In genomic region chr15:85581495-85581894, GRCh38 we compare ENCODE assay signal across 8 cellular contexts.
DNase-seq lines count a peak whose midpoint lies in the region; ATAC-seq, FAIRE-seq and TF ChIP-seq lines count a peak whose summit lies in the region.

No MANE protein-coding gene starts in this region.

- peak overlapping the region; percentile 92 to 99 (median 98) for H3K27ac Mint-ChIP-seq in CD4-positive, alpha-beta memory T cell
- peak overlapping the region; percentile 19 for H3K27ac Mint-ChIP-seq in neural progenitor cell

- CTCF ChIA-PET in CD4-positive, alpha-beta memory T cell (lab: Charles Lee; ENCODE audit: partially characterized antibody), result interaction anchor here (0.7 to 2.6 kb wide), 10 partner anchors 11 to 251 kb away, joined by 3 to 9 read pairs (median 5); no protein-coding TSS in a partner anchor
- CTCF ChIA-PET in endothelial cell of umbilical vein (lab: Charles Lee), result interaction anchor here (0.8 to 1.5 kb wide), 2 partner anchors 17 to 47 kb away, joined by 3 to 5 read pairs; no protein-coding TSS in a partner anchor

- H3K9ac ChIP-seq in endothelial cell of umbilical vein (replicated peaks; ENCODE audit: extremely low read depth, insufficient read depth, low read length) (peak overlapping the region; percentile 82), neural progenitor cell (no peak overlapping the region)

- peaks cover 0 to 5% (median 0%) of the 10 kb centered on the region in 8 donors for H3K9me3 Mint-ChIP-seq in CD4-positive, alpha-beta memory T cell
- no peaks in the 10 kb centered on the region for H3K9me3 Mint-ChIP-seq in neural progenitor cell

- H3K9me3 ChIP-seq in CD4-positive, alpha-beta memory T cell (ENCODE audit: control insufficient read depth in 1 of 2, low read length in 2 of 2), result no peaks in the 10 kb centered on the region
- H3K9me3 ChIP-seq in endothelial cell of umbilical vein (replicated peaks; ENCODE audit: control insufficient read depth, insufficient read depth, low read length) (no peaks in the 10 kb centered on the region), neural progenitor cell (ENCODE audit: low read depth) (no peaks in the 10 kb centered on the region)

- ATAC-seq in HG03280 (IDR thresholded peaks at IDR 0.05; ENCODE audit: unreplicated experiment), result no peak
- no peak for ATAC-seq in GM21367 (IDR thresholded peaks at IDR 0.05; ENCODE audit: unreplicated experiment)

- H3K27me3 ChIP-seq in CD4-positive, alpha-beta memory T cell (ENCODE audit: insufficient read depth, low read length), result no peaks in the 10 kb centered on the region
- H3K27me3 ChIP-seq in endothelial cell of umbilical vein (ENCODE audit: control insufficient read depth in 2 of 2, insufficient read depth in 2 of 2, low read length in 2 of 2), result no peaks in the 10 kb centered on the region
- no peaks in the 10 kb centered on the region for H3K27me3 ChIP-seq in neural progenitor cell

- DNase-seq in CD4-positive, alpha-beta memory T cell, result peak; percentile 55 to 79 (median 70)
- peak; percentile 45 for DNase-seq in UCSD-AML1 (lab: John Stamatoyannopoulos, UW; ENCODE audit: unreplicated experiment)
- DNase-seq in endothelial cell of umbilical vein (ENCODE audit: low read depth, low spot score), result no peak
- no peak for DNase-seq in neural progenitor cell (ENCODE audit: low spot score)
- no peak for DNase-seq in DMS153 (lab: John Stamatoyannopoulos, UW)
- no peak for DNase-seq in NCI-H2107 treated with DMSO at 0.1 percent for 48 hours (lab: John Stamatoyannopoulos, UW; ENCODE audit: unreplicated experiment)

- peaks cover 21 to 67% of the 10 kb centered on the region in 2 donors for H3K36me3 Mint-ChIP-seq in CD4-positive, alpha-beta memory T cell
- peaks cover 35% of the 10 kb centered on the region for H3K36me3 Mint-ChIP-seq in neural progenitor cell

- no peaks in the 10 kb centered on the region for H3F3A ChIP-seq in neural progenitor cell (ENCODE audit: low read depth)

- peak overlapping the region in 1 of 2 donors; percentile 29 for H3K4me3 ChIP-seq in CD4-positive, alpha-beta memory T cell (ENCODE audit: low read length in 2 of 2)
- H3K4me3 ChIP-seq in endothelial cell of umbilical vein (replicated peaks in 1 of 3; ENCODE audit: insufficient read depth in 1 of 3, low read depth in 1 of 3, low read length in 3 of 3) (no peak overlapping the region), neural progenitor cell (no peak overlapping the region)

- H3K9me1 ChIP-seq in endothelial cell of umbilical vein (replicated peaks; ENCODE audit: control insufficient read depth, extremely low read depth, insufficient read depth, low read length), result no peaks in the 10 kb centered on the region

- H3K27ac ChIP-seq in CD4-positive, alpha-beta memory T cell (ENCODE audit: low read depth, low read length), result peak overlapping the region; percentile 72
- peak overlapping the region; percentile 91 for H3K27ac ChIP-seq in endothelial cell of umbilical vein (ENCODE audit: insufficient read depth, low read depth, low read length)
- no peak overlapping the region for H3K27ac ChIP-seq in neural progenitor cell

- no peaks in the 10 kb centered on the region for H3K27me3 Mint-ChIP-seq in CD4-positive, alpha-beta memory T cell
- H3K27me3 Mint-ChIP-seq in neural progenitor cell (ENCODE audit: insufficient read depth, low read depth), result no peaks in the 10 kb centered on the region

- H3K4me1 ChIP-seq in CD4-positive, alpha-beta memory T cell (ENCODE audit: insufficient read depth, low read length), result peaks cover 72% of the 10 kb centered on the region
- H3K4me1 ChIP-seq in endothelial cell of umbilical vein (ENCODE audit: control insufficient read depth, extremely low read depth, insufficient read depth, low read length) (peaks cover 65% of the 10 kb centered on the region), neural progenitor cell (peaks cover 23% of the 10 kb centered on the region)

- TF ChIP-seq CTCF in endothelial cell of umbilical vein (IDR thresholded peaks at IDR 0.05; ENCODE audit: extremely low read depth in 1 of 2, insufficient read depth in 1 of 2, low read depth in 1 of 2, low read length in 2 of 2) (no peak), neural progenitor cell (IDR thresholded peaks at IDR 0.05) (no peak)

- H3K79me2 ChIP-seq in endothelial cell of umbilical vein (ENCODE audit: control insufficient read depth, insufficient read depth, low read length), result peaks cover 33% of the 10 kb centered on the region
- H3K79me2 ChIP-seq in neural progenitor cell (ENCODE audit: low read depth), result peaks cover 30% of the 10 kb centered on the region

- peak overlapping the region; percentile 66 to 95 (median 88) for H3K4me3 Mint-ChIP-seq in CD4-positive, alpha-beta memory T cell
- H3K4me3 Mint-ChIP-seq in neural progenitor cell, result no peak overlapping the region

- intact Hi-C loops in CD4-positive, alpha-beta memory T cell (cut with micrococcal nuclease), result loop anchor here (1.0 to 5.0 kb wide), 2 partner anchors 16 to 121 kb away; no protein-coding TSS in a partner anchor
- intact Hi-C loops in endothelial cell of umbilical vein (cut with micrococcal nuclease), result loop anchor here (5.0 to 10.0 kb wide), 4 partner anchors 39 to 287 kb away; no protein-coding TSS in a partner anchor

- dilution Hi-C loops in endothelial cell of umbilical vein (cut with MboI; ENCODE audit: extremely low pct_ligation_motif_present, low sequenced_read_pairs), result no loop called here

- H2AFZ ChIP-seq in endothelial cell of umbilical vein (ENCODE audit: low read depth, low read length) (no peak overlapping the region), neural progenitor cell (replicated peaks) (no peak overlapping the region)

- H4K20me1 ChIP-seq in endothelial cell of umbilical vein (replicated peaks; ENCODE audit: control insufficient read depth, extremely low read depth, insufficient read depth, low read length) (no peaks in the 10 kb centered on the region), neural progenitor cell (ENCODE audit: low read depth) (peaks cover 54% of the 10 kb centered on the region)

- peaks cover 61 to 79% (median 70%) of the 10 kb centered on the region in 4 donors for H3K4me1 Mint-ChIP-seq in CD4-positive, alpha-beta memory T cell
- peaks cover 62% of the 10 kb centered on the region for H3K4me1 Mint-ChIP-seq in neural progenitor cell

- H3K4me2 ChIP-seq in endothelial cell of umbilical vein (ENCODE audit: insufficient read depth, low read length) (peak overlapping the region; percentile 5), neural progenitor cell (no peak overlapping the region)

- TF ChIP-seq POLR2A in endothelial cell of umbilical vein (IDR thresholded peaks at IDR 0.05; ENCODE audit: low read depth, low read length), result no peak

- BruUV-seq in endothelial cell of umbilical vein (replicated peaks; lab: Mats Ljungman, UMichigan), result no TSS peak

- FAIRE-seq in endothelial cell of umbilical vein (lab: Jason Lieb, UNC), result no peak

- peaks cover 9% of the 10 kb centered on the region for H3K36me3 ChIP-seq in CD4-positive, alpha-beta memory T cell (ENCODE audit: insufficient read depth, low read length)
- H3K36me3 ChIP-seq in endothelial cell of umbilical vein (ENCODE audit: control insufficient read depth in 2 of 2, extremely low read depth in 1 of 2, insufficient read depth in 2 of 2, low read length in 2 of 2), result peaks cover 2 to 3% of the 10 kb centered on the region in 2 experiments
- no peaks in the 10 kb centered on the region for H3K36me3 ChIP-seq in neural progenitor cell

- POLR2A ChIA-PET in CD4-positive, alpha-beta memory T cell (lab: Charles Lee; ENCODE audit: partially characterized antibody), result interaction anchor here (1.0 to 4.0 kb wide), 20 partner anchors 10 to 201 kb away, joined by 3 to 71 read pairs (median 6); partner anchors contain the start of gene AKAP13
- POLR2A ChIA-PET in endothelial cell of umbilical vein (lab: Charles Lee), result interaction anchor here (1.7 kb wide), 1 partner anchor 26 kb away, joined by 5 read pairs; no protein-coding TSS in a partner anchor

TF ChIP-seq in endothelial cell of umbilical vein, 7 proteins besides CTCF, POLR2A, EP300 and RAD21:
- TF ChIP-seq FOS (IDR thresholded peaks at IDR 0.05; ENCODE audit: borderline replicate concordance, insufficient read depth, low read length), result no peak
- no peak for TF ChIP-seq EZH2 (IDR thresholded peaks at IDR 0.05; ENCODE audit: borderline replicate concordance, low read depth, low read length, severe bottlenecking)
- no peak for TF ChIP-seq MAX (IDR thresholded peaks at IDR 0.05; ENCODE audit: insufficient read depth, insufficient read length)
- TF ChIP-seq POLR2AphosphoS5 (IDR thresholded peaks at IDR 0.05; ENCODE audit: insufficient read depth, low read depth, low read length), result no peak
- TF ChIP-seq MYC (IDR thresholded peaks at IDR 0.05; ENCODE audit: low read depth, low read length), result no peak

Comparison
In these comparisons a context has a peak if more than half of its experiments do, and no peak if none do; other contexts are left out.
1. DNase-seq: peak in CD4-positive, alpha-beta memory T cell (5 of 5) and UCSD-AML1 (single experiment); none in endothelial cell of umbilical vein (single experiment), neural progenitor cell (single experiment), DMS153 (single experiment) and NCI-H2107 treated with DMSO at 0.1 percent for 48 hours (single experiment).